Comparison of ENCODE assay signal across 28 cellular contexts in the genomic region with DNA sequence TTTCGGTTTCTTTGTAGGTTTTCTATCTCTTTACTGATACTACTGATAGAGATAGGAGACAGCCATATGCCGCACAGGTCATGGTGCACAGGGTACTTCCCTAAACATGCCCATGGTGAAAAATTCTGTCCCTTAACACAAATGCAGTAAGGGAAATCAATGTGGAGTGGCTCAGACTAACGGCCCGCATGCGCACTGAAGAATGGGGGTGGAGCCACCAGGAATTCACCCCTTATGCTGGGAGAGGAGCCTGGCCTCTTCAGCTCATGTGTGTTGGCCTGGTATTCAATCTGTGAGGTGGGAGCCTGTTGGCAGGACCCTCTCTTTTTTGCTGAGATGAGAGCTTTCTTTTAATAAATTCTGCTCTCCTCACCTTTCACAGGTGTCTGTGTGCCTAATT.
"Had no signal": no experiment of that assay in that cellular context is flagged by ENCODE, and none has a peak within 500 bp of the region (broad histone marks: within the 10 kb centered on the region; RNA-seq: fewer than 3 reads in every experiment).

No MANE protein-coding gene starts in this region.

- H3K27ac ChIP-seq: brain microvascular endothelial cell, coronary artery, dorsolateral prefrontal cortex, esophagus muscularis mucosa, foreskin keratinocyte, gastrocnemius medialis, heart left ventricle had no signal

- H3K4me3 Mint-ChIP-seq: activated CD4-positive, alpha-beta memory T cell treated with anti-CD3 and anti-CD28 coated beads, Interleukin-2, amount 10 ng/mL, durations not matched to agents 7 days and 5 days; activated CD4-positive, alpha-beta T cell treated with anti-CD3 and anti-CD28 coated beads, Interleukin-2, amount 10 ng/mL, durations not matched to agents 7 days and 5 days; activated naive CD4-positive, alpha-beta T cell treated with anti-CD3 and anti-CD28 coated beads, Interleukin-2, amount 10 ng/mL, durations not matched to agents 7 days and 5 days; activated naive CD8-positive, alpha-beta T cell treated with anti-CD3 and anti-CD28 coated beads, Interleukin-2, amount 10 ng/mL, durations not matched to agents 7 days and 5 days; activated T-cell treated with anti-CD3 and anti-CD28 coated beads, Interleukin-2, amount 50 U/mL, for 24 hours; activated T-cell treated with anti-CD3 and anti-CD28 coated beads, Interleukin-2, amount 50 U/mL, for 72 hours; central memory CD8-positive, alpha-beta T cell; dendritic cell treated with granulocyte-macrophage colony-stimulating factor and Interleukin-4, amounts not matched to agents 40 ng/mL and 50 ng/mL, for 4 days had no signal

- H3K9me3 ChIP-seq: esophagus muscularis mucosa, gastrocnemius medialis, heart left ventricle had no signal

- H3K4me3 ChIP-seq: coronary artery, dorsolateral prefrontal cortex, esophagus muscularis mucosa, gastrocnemius medialis, heart left ventricle had no signal

- H3K27ac Mint-ChIP-seq: activated CD4-positive, alpha-beta memory T cell treated with anti-CD3 and anti-CD28 coated beads, Interleukin-2, amount 10 ng/mL, durations not matched to agents 7 days and 5 days; activated CD4-positive, alpha-beta T cell treated with anti-CD3 and anti-CD28 coated beads, Interleukin-2, amount 10 ng/mL, durations not matched to agents 7 days and 5 days; activated naive CD4-positive, alpha-beta T cell treated with anti-CD3 and anti-CD28 coated beads, Interleukin-2, amount 10 ng/mL, durations not matched to agents 7 days and 5 days; activated naive CD4-positive, alpha-beta T cell treated with anti-CD3 and anti-CD28 coated beads, Interleukin-2, amount 50 U/mL, for 72 hours; activated naive CD8-positive, alpha-beta T cell treated with anti-CD3 and anti-CD28 coated beads, Interleukin-2, amount 10 ng/mL, durations not matched to agents 7 days and 5 days; activated T-cell treated with anti-CD3 and anti-CD28 coated beads, Interleukin-2, amount 50 U/mL, for 24 hours; activated T-cell treated with anti-CD3 and anti-CD28 coated beads, Interleukin-2, amount 50 U/mL, for 72 hours; dendritic cell treated with granulocyte-macrophage colony-stimulating factor and Interleukin-4, amounts not matched to agents 40 ng/mL and 50 ng/mL, for 4 days had no signal

- H3K9me3 Mint-ChIP-seq: activated CD4-positive, alpha-beta memory T cell treated with anti-CD3 and anti-CD28 coated beads, Interleukin-2, amount 10 ng/mL, durations not matched to agents 7 days and 5 days; activated CD4-positive, alpha-beta T cell treated with anti-CD3 and anti-CD28 coated beads, Interleukin-2, amount 10 ng/mL, durations not matched to agents 7 days and 5 days; activated naive CD4-positive, alpha-beta T cell treated with anti-CD3 and anti-CD28 coated beads, Interleukin-2, amount 10 ng/mL, durations not matched to agents 7 days and 5 days; activated naive CD4-positive, alpha-beta T cell treated with anti-CD3 and anti-CD28 coated beads, Interleukin-2, amount 50 U/mL, for 72 hours; activated naive CD8-positive, alpha-beta T cell treated with anti-CD3 and anti-CD28 coated beads, Interleukin-2, amount 10 ng/mL, durations not matched to agents 7 days and 5 days; activated T-cell treated with anti-CD3 and anti-CD28 coated beads, Interleukin-2, amount 50 U/mL, for 24 hours; activated T-cell treated with anti-CD3 and anti-CD28 coated beads, Interleukin-2, amount 50 U/mL, for 72 hours; central memory CD8-positive, alpha-beta T cell; dendritic cell treated with granulocyte-macrophage colony-stimulating factor and Interleukin-4, amounts not matched to agents 40 ng/mL and 50 ng/mL, for 4 days had no signal

- H3K4me1 Mint-ChIP-seq: activated CD4-positive, alpha-beta memory T cell treated with anti-CD3 and anti-CD28 coated beads, Interleukin-2, amount 10 ng/mL, durations not matched to agents 7 days and 5 days; activated CD4-positive, alpha-beta T cell treated with anti-CD3 and anti-CD28 coated beads, Interleukin-2, amount 10 ng/mL, durations not matched to agents 7 days and 5 days; activated naive CD4-positive, alpha-beta T cell treated with anti-CD3 and anti-CD28 coated beads, Interleukin-2, amount 10 ng/mL, durations not matched to agents 7 days and 5 days; activated naive CD8-positive, alpha-beta T cell treated with anti-CD3 and anti-CD28 coated beads, Interleukin-2, amount 10 ng/mL, durations not matched to agents 7 days and 5 days; central memory CD8-positive, alpha-beta T cell had no signal

- H3K27me3 Mint-ChIP-seq: activated CD4-positive, alpha-beta memory T cell treated with anti-CD3 and anti-CD28 coated beads, Interleukin-2, amount 10 ng/mL, durations not matched to agents 7 days and 5 days; activated CD4-positive, alpha-beta T cell treated with anti-CD3 and anti-CD28 coated beads, Interleukin-2, amount 10 ng/mL, durations not matched to agents 7 days and 5 days; activated naive CD4-positive, alpha-beta T cell treated with anti-CD3 and anti-CD28 coated beads, Interleukin-2, amount 10 ng/mL, durations not matched to agents 7 days and 5 days; activated naive CD8-positive, alpha-beta T cell treated with anti-CD3 and anti-CD28 coated beads, Interleukin-2, amount 10 ng/mL, durations not matched to agents 7 days and 5 days; activated T-cell treated with anti-CD3 and anti-CD28 coated beads, Interleukin-2, amount 50 U/mL, for 24 hours; central memory CD8-positive, alpha-beta T cell; dendritic cell treated with granulocyte-macrophage colony-stimulating factor and Interleukin-4, amounts not matched to agents 40 ng/mL and 50 ng/mL, for 4 days had no signal

- H3K36me3 ChIP-seq: brain microvascular endothelial cell, gastrocnemius medialis, heart left ventricle had no signal

- H3K4me1 ChIP-seq: esophagus muscularis mucosa, foreskin keratinocyte, gastrocnemius medialis, heart left ventricle had no signal

- H3K27me3 ChIP-seq: brain microvascular endothelial cell, dorsolateral prefrontal cortex, esophagus muscularis mucosa, foreskin keratinocyte, gastrocnemius medialis, heart left ventricle had no signal

- DNase-seq: activated CD4-positive, alpha-beta memory T cell treated with anti-CD3 and anti-CD28 coated beads, Interleukin-2, amount 10 ng/mL, durations not matched to agents 7 days and 5 days; activated CD4-positive, alpha-beta T cell treated with anti-CD3 and anti-CD28 coated beads for 1 hour; activated CD4-positive, alpha-beta T cell treated with anti-CD3 and anti-CD28 coated beads for 4 hours; activated CD4-positive, alpha-beta T cell treated with anti-CD3 and anti-CD28 coated beads, Interleukin-2, amount 10 ng/mL, durations not matched to agents 7 days and 5 days; activated CD4-positive, alpha-beta T cell treated with anti-CD3 and anti-CD28 coated beads, Interleukin-2, amount 50 U/mL, for 4 hours; activated CD8-positive, alpha-beta memory T cell treated with anti-CD3 and anti-CD28 coated beads, Interleukin-2, amount 50 U/mL, for 48 hours; activated gamma-delta T cell; activated naive CD4-positive, alpha-beta T cell; activated naive CD4-positive, alpha-beta T cell treated with anti-CD3 and anti-CD28 coated beads, Interleukin-2, amount 10 ng/mL, durations not matched to agents 7 days and 5 days; activated naive CD8-positive, alpha-beta T cell treated with anti-CD3 and anti-CD28 coated beads, Interleukin-2, amount 10 ng/mL, durations not matched to agents 7 days and 5 days; activated T-cell treated with anti-CD3 and anti-CD28 coated beads for 4 hours; activated T-cell treated with anti-CD3 and anti-CD28 coated beads, Interleukin-2, amount 50 U/mL, for 24 hours; activated T-cell treated with anti-CD3 and anti-CD28 coated beads, Interleukin-2, amount 50 U/mL, for 72 hours; anterior cingulate cortex; brain microvascular endothelial cell; dorsolateral prefrontal cortex; effector memory CD4-positive, alpha-beta T cell; erythroblast; foreskin keratinocyte; gastrocnemius medialis; glutamatergic neuron; heart left ventricle; T-helper 2 cell had no signal

- ATAC-seq: activated naive CD4-positive, alpha-beta T cell treated with anti-CD3 and anti-CD28 coated beads, Interleukin-2, amount 50 U/mL, for 72 hours; activated T-cell treated with anti-CD3 and anti-CD28 coated beads, Interleukin-2, amount 50 U/mL, for 72 hours; foreskin keratinocyte; gastrocnemius medialis; heart left ventricle had no signal
